Comparison of ENCODE assay signal across 34 cellular contexts in genomic region chr2:29557268-29557667, GRCh38.
"Had no signal": no experiment of that assay in that cellular context is flagged by ENCODE, and none has a peak within 500 bp of the region (broad histone marks: within the 10 kb centered on the region; RNA-seq: fewer than 3 reads in every experiment).

No MANE protein-coding gene starts in this region.

- H3K9me3 ChIP-seq: MG63 had no signal

- H3K36me3 ChIP-seq: MG63 had no signal

- H3K4me3 ChIP-seq: MG63 had no signal

- H3K27ac ChIP-seq: KMS-11 had no signal

- DNase-seq: Karpas-422, Kasumi-1, KG1, MG63, MM.1S, MV-4-11, NCI-H1048, NCI-H1092, NCI-H1092 treated with DMSO at 0.1 percent for 48 hours, NCI-H1105, NCI-H1105 treated with DMSO at 0.1 percent for 48 hours, NCI-H1417, NCI-H1417 treated with DMSO at 0.1 percent for 48 hours, NCI-H1436, NCI-H1436 treated with DMSO at 0.1 percent for 48 hours, NCI-H146, NCI-H1694, NCI-H1694 treated with DMSO at 0.1 percent for 48 hours, NCI-H187, NCI-H187 treated with DMSO at 0.1 percent for 48 hours, NCI-H1930, NCI-H2029, NCI-H2029 treated with DMSO at 0.1 percent for 48 hours, NCI-H2081, NCI-H2081 treated with DMSO at 0.1 percent for 48 hours, NCI-H2107, NCI-H2171, NCI-H2171 treated with DMSO at 0.1 percent for 48 hours, NCI-H2227 treated with DMSO at 0.1 percent for 48 hours, NCI-H226, NCI-H345, NCI-H446, NCI-H446 treated with DMSO at 0.1 percent for 48 hours had no signal

- H3K27me3 ChIP-seq: MG63 had no signal
